Comparison of ENCODE assay signal across 29 cellular contexts in genomic region chr16:47387026-47387734, GRCh38.
"Had no signal": no experiment of that assay in that cellular context is flagged by ENCODE, and none has a peak within 500 bp of the region (broad histone marks: within the 10 kb centered on the region; RNA-seq: fewer than 3 reads in every experiment).

No MANE protein-coding gene starts in this region.

- H3K9me3 ChIP-seq: adrenal gland, body of pancreas, esophagus squamous epithelium, uterus had no signal

- H3K36me3 ChIP-seq: adrenal gland, esophagus squamous epithelium, uterus, WERI-Rb-1 had no signal

- H3K27ac ChIP-seq: adrenal gland, body of pancreas, esophagus squamous epithelium, uterus, WERI-Rb-1 had no signal

- ATAC-seq: activated CD4-positive, CD25-positive, alpha-beta regulatory T cell treated with anti-CD3 and anti-CD28 coated beads, Interleukin-2, amount 50 U/mL, for 24 hours; body of pancreas; left cardiac atrium; left ventricle myocardium superior; naive thymus-derived CD8-positive, alpha-beta T cell; sciatic nerve; stimulated activated memory B cell treated with anti-CD40 and anti-IgM and Interleukin-4, amounts not matched to agents 10 μg/mL and 1 μg/mL and 100 μg/mL, for 72 hours; stimulated activated naive CD8-positive, alpha-beta T cell treated with anti-CD3 and anti-CD28 coated beads, Interleukin-15, amount 100 ng/mL, for 72 hours had no signal

- H3K4me3 ChIP-seq: adrenal gland, body of pancreas, esophagus squamous epithelium, uterus had no signal

- H3K4me1 ChIP-seq: body of pancreas, esophagus squamous epithelium, uterus had no signal

- DNase-seq: activated CD4-positive, alpha-beta memory T cell treated with anti-CD3 and anti-CD28 coated beads for 36 hours; activated CD4-positive, alpha-beta T cell treated with anti-CD3 and anti-CD28 coated beads for 48 hours; activated CD8-positive, alpha-beta memory T cell treated with anti-CD3 and anti-CD28 coated beads, Interleukin-2, amount 50 U/mL, for 4 hours; activated effector memory CD4-positive, alpha-beta T cell treated with anti-CD3 and anti-CD28 coated beads, Interleukin-2, amount 50 U/mL, for 16 hours; activated naive CD4-positive, alpha-beta T cell treated with anti-CD3 and anti-CD28 coated beads for 36 hours; activated naive CD8-positive, alpha-beta T cell treated with anti-CD3 and anti-CD28 coated beads for 36 hours; activated T-cell treated with anti-CD3 and anti-CD28 coated beads, Interleukin-2, amount 50 U/mL, for 1 hour; adrenal gland; aorta; body of pancreas; esophagus squamous epithelium; glutamatergic neuron; left cardiac atrium; left ventricle myocardium superior; mammary epithelial cell; midbrain; naive thymus-derived CD8-positive, alpha-beta T cell; small intestine; stimulated activated CD4-positive, alpha-beta T cell treated with anti-CD3 and anti-CD28 coated beads, Interleukin-4, amount 100 ng/mL, for 4 hours; stimulated activated CD8-positive, alpha-beta memory T cell treated with anti-CD3 and anti-CD28 coated beads, Interleukin-4, amount 100 ng/mL, for 48 hours; stimulated activated naive CD8-positive, alpha-beta T cell treated with anti-CD3 and anti-CD28 coated beads, Interleukin-15, amount 100 ng/mL, for 72 hours; substantia nigra; uterus; WERI-Rb-1 had no signal

- H3K9me3 Mint-ChIP-seq: activated CD4-positive, alpha-beta memory T cell treated with anti-CD3 and anti-CD28 coated beads for 36 hours; activated naive CD4-positive, alpha-beta T cell treated with anti-CD3 and anti-CD28 coated beads for 36 hours; activated naive CD8-positive, alpha-beta T cell treated with anti-CD3 and anti-CD28 coated beads for 36 hours; activated T-helper 1 cell treated with anti-CD3 and anti-CD28 coated beads, Interleukin-12 subunit alpha, Interleukin-12 subunit beta, Interleukin-2, Interleukin-4 antibody, amounts not matched to agents 30 ng/mL and 10 ng/mL and 1 ng/mL, durations not matched to agents 14 hours and 24 hours and 36 hours; naive thymus-derived CD8-positive, alpha-beta T cell; stimulated activated memory B cell treated with anti-CD40 and anti-IgM and Interleukin-4, amounts not matched to agents 10 μg/mL and 1 μg/mL and 100 μg/mL, for 72 hours; stimulated activated naive CD8-positive, alpha-beta T cell treated with anti-CD3 and anti-CD28 coated beads, Interleukin-15, amount 100 ng/mL, for 72 hours; type B pancreatic cell had no signal

- H3K27me3 Mint-ChIP-seq: activated CD4-positive, alpha-beta memory T cell treated with anti-CD3 and anti-CD28 coated beads for 36 hours; activated naive CD8-positive, alpha-beta T cell treated with anti-CD3 and anti-CD28 coated beads for 36 hours; naive thymus-derived CD8-positive, alpha-beta T cell; stimulated activated memory B cell treated with anti-CD40 and anti-IgM and Interleukin-4, amounts not matched to agents 10 μg/mL and 1 μg/mL and 100 μg/mL, for 72 hours; stimulated activated naive CD8-positive, alpha-beta T cell treated with anti-CD3 and anti-CD28 coated beads, Interleukin-15, amount 100 ng/mL, for 72 hours; type B pancreatic cell had no signal

- H3K27ac Mint-ChIP-seq: activated CD4-positive, alpha-beta memory T cell treated with anti-CD3 and anti-CD28 coated beads for 36 hours; activated naive CD4-positive, alpha-beta T cell treated with anti-CD3 and anti-CD28 coated beads for 36 hours; activated naive CD8-positive, alpha-beta T cell treated with anti-CD3 and anti-CD28 coated beads for 36 hours; activated T-helper 1 cell treated with anti-CD3 and anti-CD28 coated beads, Interleukin-12 subunit alpha, Interleukin-12 subunit beta, Interleukin-2, Interleukin-4 antibody, amounts not matched to agents 30 ng/mL and 10 ng/mL and 1 ng/mL, durations not matched to agents 14 hours and 24 hours and 36 hours; stimulated activated memory B cell treated with anti-CD40 and anti-IgM and Interleukin-4, amounts not matched to agents 10 μg/mL and 1 μg/mL and 100 μg/mL, for 72 hours; type B pancreatic cell had no signal

- H3K27me3 ChIP-seq: adrenal gland, body of pancreas, esophagus squamous epithelium, uterus had no signal

- H3K4me3 Mint-ChIP-seq: activated CD4-positive, alpha-beta memory T cell treated with anti-CD3 and anti-CD28 coated beads for 36 hours; activated naive CD4-positive, alpha-beta T cell treated with anti-CD3 and anti-CD28 coated beads for 36 hours; activated naive CD8-positive, alpha-beta T cell treated with anti-CD3 and anti-CD28 coated beads for 36 hours; activated T-helper 1 cell treated with anti-CD3 and anti-CD28 coated beads, Interleukin-12 subunit alpha, Interleukin-12 subunit beta, Interleukin-2, Interleukin-4 antibody, amounts not matched to agents 30 ng/mL and 10 ng/mL and 1 ng/mL, durations not matched to agents 14 hours and 24 hours and 36 hours; naive thymus-derived CD8-positive, alpha-beta T cell; stimulated activated memory B cell treated with anti-CD40 and anti-IgM and Interleukin-4, amounts not matched to agents 10 μg/mL and 1 μg/mL and 100 μg/mL, for 72 hours; stimulated activated naive CD8-positive, alpha-beta T cell treated with anti-CD3 and anti-CD28 coated beads, Interleukin-15, amount 100 ng/mL, for 72 hours; type B pancreatic cell had no signal

- H3K36me3 Mint-ChIP-seq: type B pancreatic cell had no signal
